In genomic region chr1:64061430-64062104, GRCh38 we compare ENCODE assay signal across 21 cellular contexts.
"Had no signal": no experiment of that assay in that cellular context is flagged by ENCODE, and none has a peak within 500 bp of the region (broad histone marks: within the 10 kb centered on the region; RNA-seq: fewer than 3 reads in every experiment).

No MANE protein-coding gene starts in this region.

- H3K4me3 ChIP-seq: body of pancreas, lower lobe of right lung, tibial artery had no signal

- H3K4me1 ChIP-seq: lower lobe of right lung had no signal

- FAIRE-seq: endothelial cell of umbilical vein, urothelium cell line had no signal

- H3K27ac ChIP-seq: body of pancreas, lower lobe of right lung, tibial artery had no signal

- H3K4me3 Mint-ChIP-seq: activated CD8-positive, alpha-beta T cell treated with anti-CD3 and anti-CD28 coated beads, Interleukin-2, amount 10 ng/mL, durations not matched to agents 7 days and 5 days; activated T-cell treated with anti-CD3 and anti-CD28 coated beads, Interleukin-2, amount 50 U/mL, for 72 hours; naive B cell had no signal

- H3K27ac Mint-ChIP-seq: activated CD8-positive, alpha-beta T cell treated with anti-CD3 and anti-CD28 coated beads, Interleukin-2, amount 10 ng/mL, durations not matched to agents 7 days and 5 days; activated naive CD4-positive, alpha-beta T cell treated with anti-CD3 and anti-CD28 coated beads, Interleukin-2, amount 50 U/mL, for 72 hours; activated T-cell treated with anti-CD3 and anti-CD28 coated beads, Interleukin-2, amount 50 U/mL, for 72 hours had no signal

- DNase-seq: activated CD8-positive, alpha-beta memory T cell treated with anti-CD3 and anti-CD28 coated beads, Interleukin-2, amount 50 U/mL, for 48 hours; activated CD8-positive, alpha-beta T cell treated with anti-CD3 and anti-CD28 coated beads, Interleukin-2, amount 10 ng/mL, durations not matched to agents 7 days and 5 days; activated gamma-delta T cell; activated T-cell treated with anti-CD3 and anti-CD28 coated beads, Interleukin-2, amount 50 U/mL, for 72 hours; body of pancreas; central memory CD4-positive, alpha-beta T cell; cortex of kidney; effector CD4-positive, alpha-beta T cell; foreskin fibroblast; left colon; lower lobe of right lung; naive B cell; retina; stimulated activated CD4-positive, alpha-beta T cell treated with anti-CD3 and anti-CD28 coated beads, Interleukin-2, amount 100 ng/mL, for 48 hours; stimulated activated naive CD4-positive, alpha-beta T cell; T-helper 1 cell; T1000; tibial artery had no signal

- H3K9me3 ChIP-seq: body of pancreas, lower lobe of right lung had no signal

- H3K36me3 ChIP-seq: lower lobe of right lung had no signal

- H3K4me1 Mint-ChIP-seq: naive B cell had no signal

- H3K27me3 ChIP-seq: body of pancreas, tibial artery had no signal

- ATAC-seq: activated CD8-positive, alpha-beta T cell treated with anti-CD3 and anti-CD28 coated beads, Interleukin-2, amount 10 ng/mL, durations not matched to agents 7 days and 5 days; activated T-cell treated with anti-CD3 and anti-CD28 coated beads, Interleukin-2, amount 50 U/mL, for 72 hours; body of pancreas; left colon; lower lobe of right lung had no signal

- H3K36me3 Mint-ChIP-seq: activated naive CD4-positive, alpha-beta T cell treated with anti-CD3 and anti-CD28 coated beads, Interleukin-2, amount 50 U/mL, for 72 hours had no signal
